ENCODE assay signal across 14 cellular contexts in the genomic region with DNA sequence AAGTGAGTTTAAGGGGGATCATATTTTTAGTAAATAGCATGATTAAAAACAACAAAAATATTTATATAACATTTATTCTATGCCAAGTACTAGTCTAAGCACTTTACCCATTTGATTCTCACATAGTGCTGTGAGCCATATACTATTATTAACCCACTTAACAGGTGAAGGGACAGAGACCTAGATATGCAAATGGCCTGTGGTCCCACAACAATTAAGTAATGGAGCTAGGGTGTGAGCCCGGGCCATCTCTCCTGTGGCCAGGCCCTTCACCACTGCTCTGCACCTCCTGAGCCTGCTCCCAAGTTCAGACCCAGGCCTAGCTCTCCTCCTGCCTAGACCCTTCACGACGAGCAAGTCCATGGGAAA. TPM values are rescaled to one million over a fixed set of nuclear protein-coding genes. Genes with fewer than 3 reads are reported as not detected.
"Had no signal": no experiment of that assay in that cellular context is flagged by ENCODE, and none has a peak within 500 bp of the region (broad histone marks: within the 10 kb centered on the region; RNA-seq: fewer than 3 reads in every experiment).

No MANE protein-coding gene starts in this region.

- H3K9me3 ChIP-seq: breast epithelium, esophagus squamous epithelium, right atrium auricular region, thyroid gland had no signal

- H3K4me1 Mint-ChIP-seq: stimulated activated effector memory CD8-positive, alpha-beta T cell treated with anti-CD3 and anti-CD28 coated beads, Interleukin-12 subunit alpha, Interleukin-12 subunit beta, amount 100 ng/mL, for 72 hours had no signal

- H3K36me3 ChIP-seq: breast epithelium, esophagus squamous epithelium, right atrium auricular region, thyroid gland had no signal

- H3K27ac Mint-ChIP-seq: activated naive CD4-positive, alpha-beta T cell treated with anti-CD3 and anti-CD28 coated beads, Interleukin-2, amount 50 U/mL, for 72 hours; naive B cell; stimulated activated effector memory CD8-positive, alpha-beta T cell treated with anti-CD3 and anti-CD28 coated beads, Interleukin-12 subunit alpha, Interleukin-12 subunit beta, amount 100 ng/mL, for 72 hours had no signal

- DNase-seq: activated effector memory CD4-positive, alpha-beta T cell treated with Interleukin-2 at 50 U/mL for 16 hours; esophagus squamous epithelium; left ventricle myocardium superior; naive B cell; T-helper 2 cell; thyroid gland had no signal

- FAIRE-seq: urothelium cell line had no signal

- H3K27ac ChIP-seq: breast epithelium, dorsolateral prefrontal cortex, esophagus squamous epithelium, right atrium auricular region, thyroid gland had no signal

- H3K9me3 Mint-ChIP-seq: activated naive CD4-positive, alpha-beta T cell treated with anti-CD3 and anti-CD28 coated beads, Interleukin-2, amount 50 U/mL, for 72 hours; stimulated activated effector memory CD8-positive, alpha-beta T cell treated with anti-CD3 and anti-CD28 coated beads, Interleukin-12 subunit alpha, Interleukin-12 subunit beta, amount 100 ng/mL, for 72 hours had no signal

- H3K27me3 ChIP-seq: breast epithelium, right atrium auricular region, thyroid gland had no signal

- H3K4me1 ChIP-seq: breast epithelium, right atrium auricular region, thyroid gland had no signal

- ATAC-seq: activated CD4-positive, CD25-positive, alpha-beta regulatory T cell treated with anti-CD3 and anti-CD28 coated beads, Interleukin-2, amount 50 U/mL, for 24 hours; activated naive CD4-positive, alpha-beta T cell treated with anti-CD3 and anti-CD28 coated beads, Interleukin-2, amount 50 U/mL, for 72 hours; stimulated activated effector memory CD8-positive, alpha-beta T cell treated with anti-CD3 and anti-CD28 coated beads, Interleukin-12 subunit alpha, Interleukin-12 subunit beta, amount 100 ng/mL, for 72 hours had no signal

- H3K4me3 Mint-ChIP-seq: naive B cell; stimulated activated effector memory CD8-positive, alpha-beta T cell treated with anti-CD3 and anti-CD28 coated beads, Interleukin-12 subunit alpha, Interleukin-12 subunit beta, amount 100 ng/mL, for 72 hours had no signal

- H3K36me3 Mint-ChIP-seq: activated naive CD4-positive, alpha-beta T cell treated with anti-CD3 and anti-CD28 coated beads, Interleukin-2, amount 50 U/mL, for 72 hours; naive B cell had no signal

- H3K4me3 ChIP-seq: breast epithelium, dorsolateral prefrontal cortex, esophagus squamous epithelium, right atrium auricular region, thyroid gland had no signal

RNA-seq across cellular contexts. Expression of a gene that starts 0.5 kb away (rescaled TPM):
- total RNA-seq: breast epithelium, esophagus squamous epithelium, left ventricle myocardium superior, mesenteric fat pad, right atrium auricular region, thyroid gland had no signal

RNA-seq across cellular contexts. Expression of a gene that starts 14.2 kb away (rescaled TPM):
- total RNA-seq: activated naive CD4-positive, alpha-beta T cell treated with anti-CD3 and anti-CD28 coated beads, Interleukin-2, amount 50 U/mL, for 72 hours; breast epithelium; esophagus squamous epithelium; left ventricle myocardium superior; mesenteric fat pad; right atrium auricular region; thyroid gland had no signal
